17 cellular contexts compared by ENCODE assay signal in the genomic region with DNA sequence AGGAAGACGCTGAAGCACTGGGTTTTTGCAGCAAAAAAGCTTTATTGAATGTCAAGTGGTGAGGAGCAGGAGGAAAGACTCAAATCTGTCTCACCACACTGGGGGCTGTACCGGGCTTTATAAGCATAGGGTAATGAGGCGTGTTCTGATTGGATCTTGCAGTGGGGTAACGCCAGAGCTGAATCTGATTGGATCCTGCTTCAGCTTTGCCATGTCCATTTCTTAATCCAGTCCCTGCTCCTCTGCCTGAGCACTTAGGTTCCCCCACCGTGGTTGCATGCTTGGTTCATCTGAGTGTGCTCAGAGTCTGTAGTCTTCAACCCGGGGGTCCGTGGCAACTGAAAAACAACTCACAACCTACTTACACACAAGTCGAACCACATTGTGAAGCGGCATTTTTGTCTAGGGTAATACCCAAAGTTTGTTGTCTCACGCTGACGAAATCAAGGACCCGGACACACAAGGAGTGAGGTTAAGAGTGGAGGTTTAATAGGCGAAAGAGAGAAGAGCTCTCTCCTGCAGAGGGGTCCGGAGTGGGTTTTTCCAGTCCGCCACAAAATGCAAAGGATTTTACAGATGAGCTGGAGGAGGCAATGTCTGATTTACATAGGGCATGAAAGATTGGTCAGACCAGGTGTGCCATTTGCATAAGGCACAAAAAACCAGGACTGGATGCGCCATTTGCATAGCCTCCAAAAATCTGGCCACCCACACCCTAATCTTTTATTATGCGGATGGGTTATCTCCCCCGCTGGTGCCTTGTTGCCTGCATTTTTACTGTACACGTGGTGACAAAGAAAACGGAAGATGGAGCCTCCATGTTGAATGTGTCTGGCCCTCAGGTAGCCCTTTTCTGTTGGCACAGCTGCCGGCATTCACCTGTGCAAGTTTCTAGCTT.
DNase-seq lines count a peak whose midpoint lies in the region; TF ChIP-seq lines count a peak whose summit lies in the region.
"Had no signal": no experiment of that assay in that cellular context is flagged by ENCODE, and none has a peak within 500 bp of the region (broad histone marks: within the 10 kb centered on the region; RNA-seq: fewer than 3 reads in every experiment).

No MANE protein-coding gene starts in this region.

- peak; percentile 19 for DNase-seq in NCI-H748 (lab: John Stamatoyannopoulos, UW; ENCODE audit: unreplicated experiment)
- DNase-seq in NCI-H748 treated with DMSO at 0.1 percent for 48 hours (lab: John Stamatoyannopoulos, UW): no peak
- peak; percentile 60 to 78 for DNase-seq in NCI-H526 (lab: John Stamatoyannopoulos, UW)
- DNase-seq in glutamatergic neuron: no peak
- peak; percentile 35 for DNase-seq in mesendoderm
- no peak for DNase-seq in SJCRH30
- no peak for DNase-seq in HEK293T (ENCODE audit: extremely low spot score)
- DNase-seq in A673 (ENCODE audit: low spot score): no peak
- DNase-seq: Calu3, HCEC 1CT, KG1, NCI-H1048, NCI-H1694, NCI-H524, PC-3 had no signal

- intact Hi-C loops in A673 (cut with micrococcal nuclease; ENCODE audit: unreplicated experiment): no loop called here

- H2BK15ac ChIP-seq in mesendoderm (replicated peaks; ENCODE audit: low read depth): no peak overlapping the region

- no peaks in the 10 kb centered on the region for H3K79me1 ChIP-seq in mesendoderm (ENCODE audit: low read length)

- H2BK5ac ChIP-seq in mesendoderm (ENCODE audit: low read length): no peak overlapping the region

- no TSS peak for BruUV-seq in A673 (replicated peaks; lab: Mats Ljungman, UMichigan)

- no peak overlapping the region for H2BK120ac ChIP-seq in mesendoderm (ENCODE audit: low read depth, low read length)

- H3K27ac ChIP-seq in mesendoderm (ENCODE audit: low read depth, low read length): no peak overlapping the region
- H3K27ac ChIP-seq in SJCRH30: no peak overlapping the region
- H3K27ac ChIP-seq in A673 (ENCODE audit: low read depth, low read length, poor library complexity, severe bottlenecking): no peak overlapping the region
- H3K27ac ChIP-seq: 22Rv1 had no signal

- H3K18ac ChIP-seq in mesendoderm (ENCODE audit: low read length): no peak overlapping the region

- no peaks in the 10 kb centered on the region for H3K36me3 Mint-ChIP-seq in glutamatergic neuron (ENCODE audit: unreplicated experiment)
- H3K36me3 Mint-ChIP-seq: CD4-positive, alpha-beta memory T cell had no signal

- H3K27me3 ChIP-seq in mesendoderm (ENCODE audit: insufficient read depth, low read length, poor library complexity) (no peaks in the 10 kb centered on the region), SJCRH30 (no peaks in the 10 kb centered on the region), A673 (replicated peaks; ENCODE audit: insufficient read depth, low read depth, low read length, poor library complexity) (no peaks in the 10 kb centered on the region)

- no peaks in the 10 kb centered on the region for H3K36me3 ChIP-seq in mesendoderm (ENCODE audit: control insufficient read depth, insufficient read depth, low read length)
- H3K36me3 ChIP-seq in SJCRH30: no peaks in the 10 kb centered on the region
- H3K36me3 ChIP-seq in A673 (ENCODE audit: insufficient read depth, low read length, poor library complexity, severe bottlenecking): no peaks in the 10 kb centered on the region

- H3K9me3 Mint-ChIP-seq in glutamatergic neuron (ENCODE audit: unreplicated experiment): peaks cover 6% of the 10 kb centered on the region

- H3K4me2 ChIP-seq in mesendoderm (ENCODE audit: low read length): no peak overlapping the region

- CTCF ChIA-PET in HEK293T (lab: Yijun Ruan, JAX): no interaction called here
- CTCF ChIA-PET in A673 (lab: Charles Lee): no interaction called here

- no peak overlapping the region for H3K9ac ChIP-seq in mesendoderm (ENCODE audit: low read length)

- peaks cover 8% of the 10 kb centered on the region for H3K27me3 Mint-ChIP-seq in glutamatergic neuron (ENCODE audit: unreplicated experiment)
- H3K27me3 Mint-ChIP-seq: CD4-positive, alpha-beta memory T cell had no signal

- no peak overlapping the region for H3K4me3 Mint-ChIP-seq in glutamatergic neuron (ENCODE audit: unreplicated experiment)
- H3K4me3 Mint-ChIP-seq: CD4-positive, alpha-beta memory T cell had no signal

- H3K79me2 ChIP-seq in mesendoderm (ENCODE audit: control insufficient read depth, insufficient read depth, low read length): no peaks in the 10 kb centered on the region

- no peaks in the 10 kb centered on the region for H3K9me3 ChIP-seq in SJCRH30 (replicated peaks)
- H3K9me3 ChIP-seq in A673 (ENCODE audit: low read depth, low read length, poor library complexity, severe bottlenecking): no peaks in the 10 kb centered on the region

- H3K4me3 ChIP-seq in mesendoderm (ENCODE audit: low read length): no peak overlapping the region
- H3K4me3 ChIP-seq in SJCRH30: no peak overlapping the region
- H3K4me3 ChIP-seq in A673 (ENCODE audit: low read depth, low read length, poor library complexity, severe bottlenecking): no peak overlapping the region

- H4K5ac ChIP-seq in mesendoderm (ENCODE audit: low read length): no peak overlapping the region

- no peak overlapping the region for H3K4ac ChIP-seq in mesendoderm (ENCODE audit: low read depth, low read length)

- H4K8ac ChIP-seq in mesendoderm (ENCODE audit: low read depth, low read length): no peak overlapping the region

- no peak overlapping the region for H3K56ac ChIP-seq in mesendoderm (ENCODE audit: low read length)

- TF ChIP-seq CTCF in glutamatergic neuron (IDR thresholded peaks at IDR 0.05; ENCODE audit: partially characterized antibody, unreplicated experiment) (no peak), A673 (conservative IDR thresholded peaks at IDR 0.05; ENCODE audit: low read depth, low read length) (no peak)

- no peak overlapping the region for H3K23ac ChIP-seq in mesendoderm (ENCODE audit: low read length)

- H3K27ac Mint-ChIP-seq in glutamatergic neuron (ENCODE audit: unreplicated experiment): peak overlapping the region; percentile 31
- H3K27ac Mint-ChIP-seq: CD4-positive, alpha-beta memory T cell had no signal

- H3K4me1 ChIP-seq in mesendoderm (ENCODE audit: control insufficient read depth, low read depth, low read length) (no peaks in the 10 kb centered on the region), SJCRH30 (peaks cover 7% of the 10 kb centered on the region), A673 (ENCODE audit: insufficient read depth, low read length, poor library complexity, severe bottlenecking) (no peaks in the 10 kb centered on the region)

- peaks cover 12% of the 10 kb centered on the region for H3K4me1 Mint-ChIP-seq in glutamatergic neuron (ENCODE audit: low read depth, unreplicated experiment)
- H3K4me1 Mint-ChIP-seq: CD4-positive, alpha-beta memory T cell had no signal

- POLR2A ChIA-PET in HEK293T (lab: Yijun Ruan, JAX) (no interaction called here), A673 (lab: Charles Lee; ENCODE audit: low non-redundant PET) (interaction anchor here (0.6 kb wide), 1 partner anchor 541 kb away, joined by 3 read pairs; no protein-coding TSS in a partner anchor)

- no CpG with 5 or more reads among the region's 21 CpGs for whole genome bisulfite sequencing in mesendoderm (ENCODE audit: extremely low coverage, insufficient coverage, low lambda C conversion rate)

- no peak overlapping the region for H2AK5ac ChIP-seq in mesendoderm (ENCODE audit: low read length)

TF ChIP-seq in HEK293T, 16 proteins besides CTCF, POLR2A, EP300 and RAD21:
- TF ChIP-seq BHLHE40 (IDR thresholded peaks at IDR 0.05; ENCODE audit: borderline replicate concordance) (no peak), FOXK2 (IDR thresholded peaks at IDR 0.05) (no peak), L3MBTL2 (conservative IDR thresholded peaks at IDR 0.05) (no peak), FOXM1 (IDR thresholded peaks at IDR 0.05; ENCODE audit: borderline replicate concordance) (no peak), ZNF384 (IDR thresholded peaks at IDR 0.05) (no peak), ELF4 (IDR thresholded peaks at IDR 0.05) (no peak), LEF1 (IDR thresholded peaks at IDR 0.05; ENCODE audit: borderline replicate concordance) (no peak), CTBP1 (IDR thresholded peaks at IDR 0.05; ENCODE audit: borderline replicate concordance) (no peak)
- TF ChIP-seq, protein P1, sequence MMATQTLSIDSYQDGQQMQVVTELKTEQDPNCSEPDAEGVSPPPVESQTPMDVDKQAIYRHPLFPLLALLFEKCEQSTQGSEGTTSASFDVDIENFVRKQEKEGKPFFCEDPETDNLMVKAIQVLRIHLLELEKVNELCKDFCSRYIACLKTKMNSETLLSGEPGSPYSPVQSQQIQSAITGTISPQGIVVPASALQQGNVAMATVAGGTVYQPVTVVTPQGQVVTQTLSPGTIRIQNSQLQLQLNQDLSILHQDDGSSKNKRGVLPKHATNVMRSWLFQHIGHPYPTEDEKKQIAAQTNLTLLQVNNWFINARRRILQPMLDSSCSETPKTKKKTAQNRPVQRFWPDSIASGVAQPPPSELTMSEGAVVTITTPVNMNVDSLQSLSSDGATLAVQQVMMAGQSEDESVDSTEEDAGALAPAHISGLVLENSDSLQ (IDR thresholded peaks at IDR 0.05): no peak

Comparison
In these comparisons a context has a peak if more than half of its experiments do, and no peak if none do; other contexts are left out.
1. DNase-seq: peak in NCI-H748 (single experiment), NCI-H526 (2 of 2) and mesendoderm (single experiment); none in NCI-H748 treated with DMSO at 0.1 percent for 48 hours (single experiment), glutamatergic neuron (single experiment), SJCRH30 (0 of 2), HEK293T (single experiment) and A673 (single experiment).